ENCODE assay signal across 14 cellular contexts in genomic region chr2:19911799-19912509, GRCh38. TPM values are rescaled to one million over a fixed set of nuclear protein-coding genes. Genes with fewer than 3 reads are reported as not detected.
DNase-seq lines count a peak whose midpoint lies in the region; ATAC-seq, FAIRE-seq and TF ChIP-seq lines count a peak whose summit lies in the region.
"Had no signal": no experiment of that assay in that cellular context is flagged by ENCODE, and none has a peak within 500 bp of the region (broad histone marks: within the 10 kb centered on the region; RNA-seq: fewer than 3 reads in every experiment).

No MANE protein-coding gene starts in this region.

- no peaks in the 10 kb centered on the region for H3K79me2 ChIP-seq in astrocyte (ENCODE audit: insufficient read depth, low read length)

- peaks cover 5% of the 10 kb centered on the region for H3K27me3 ChIP-seq in astrocyte (ENCODE audit: insufficient read depth, low read length)

- peaks cover 13% of the 10 kb centered on the region for H3K4me1 Mint-ChIP-seq in astrocyte (ENCODE audit: low read depth, unreplicated experiment)
- H3K4me1 Mint-ChIP-seq: activated CD4-positive, alpha-beta T cell treated with anti-CD3 and anti-CD28 coated beads, Interleukin-2, amount 10 ng/mL, durations not matched to agents 7 days and 5 days; mesothelial cell of epicardium had no signal

- FAIRE-seq in astrocyte (lab: Jason Lieb, UNC): peak; percentile 79

- no peaks in the 10 kb centered on the region for H3K27me3 Mint-ChIP-seq in astrocyte (ENCODE audit: low read depth, unreplicated experiment)

- H3K27ac Mint-ChIP-seq in astrocyte (ENCODE audit: unreplicated experiment): no peak overlapping the region
- H3K27ac Mint-ChIP-seq: activated CD4-positive, alpha-beta T cell treated with anti-CD3 and anti-CD28 coated beads, Interleukin-2, amount 10 ng/mL, durations not matched to agents 7 days and 5 days; mesothelial cell of epicardium had no signal

- H3K36me3 ChIP-seq in astrocyte (ENCODE audit: insufficient read depth, low read length): no peaks in the 10 kb centered on the region

- H4K20me1 ChIP-seq in astrocyte (ENCODE audit: insufficient read depth, low read length): peaks cover 6% of the 10 kb centered on the region

- H3K9me3 Mint-ChIP-seq in astrocyte (ENCODE audit: unreplicated experiment): no peaks in the 10 kb centered on the region
- H3K9me3 Mint-ChIP-seq: activated CD4-positive, alpha-beta T cell treated with anti-CD3 and anti-CD28 coated beads, Interleukin-2, amount 10 ng/mL, durations not matched to agents 7 days and 5 days; mesothelial cell of epicardium had no signal

- H3K9me3 ChIP-seq in astrocyte (ENCODE audit: insufficient read depth, low read depth, low read length): no peaks in the 10 kb centered on the region

- ATAC-seq in HG03025 (IDR thresholded peaks at IDR 0.05; ENCODE audit: low FRiP score, unreplicated experiment) (no peak), HG03442 (IDR thresholded peaks at IDR 0.05; ENCODE audit: unreplicated experiment) (no peak)

- no peak overlapping the region for H3K9ac ChIP-seq in astrocyte (ENCODE audit: low read length)

- no peak overlapping the region for H3K4me3 Mint-ChIP-seq in astrocyte (ENCODE audit: unreplicated experiment)
- H3K4me3 Mint-ChIP-seq: activated CD4-positive, alpha-beta T cell treated with anti-CD3 and anti-CD28 coated beads, Interleukin-2, amount 10 ng/mL, durations not matched to agents 7 days and 5 days; mesothelial cell of epicardium had no signal

- no peak overlapping the region for H3K4me3 ChIP-seq in astrocyte (ENCODE audit: insufficient read depth, low read depth, low read length)

- H3K27ac ChIP-seq in astrocyte (ENCODE audit: low read depth, low read length): peak overlapping the region; percentile 37

- H3K36me3 Mint-ChIP-seq in astrocyte (ENCODE audit: low read depth, unreplicated experiment): peaks cover 4% of the 10 kb centered on the region

- peak overlapping the region; percentile 54 for H3K4me2 ChIP-seq in astrocyte (ENCODE audit: low read length)

- DNase-seq in AG08396 (ENCODE audit: low spot score) (peak; percentile 69), HT1080 (ENCODE audit: low read depth) (peak; percentile 97), astrocyte (ENCODE audit: low read depth) (peak; percentile 96), iris pigment epithelial cell (ENCODE audit: low read depth) (peak; percentile 89), GDM1 (lab: John Stamatoyannopoulos, UW) (no peak)
- DNase-seq in stimulated activated CD4-positive, alpha-beta T cell treated with anti-CD3 and anti-CD28 coated beads, Interleukin-2, amount 100 ng/mL, for 48 hours: no peak
- DNase-seq: activated CD4-positive, alpha-beta T cell treated with anti-CD3 and anti-CD28 coated beads, Interleukin-2, amount 10 ng/mL, durations not matched to agents 7 days and 5 days; C1 segment of cervical spinal cord; dermis blood vessel endothelial cell; hippocampal formation; NCI-H446 treated with DMSO at 0.1 percent for 48 hours had no signal

- no peak for TF ChIP-seq CTCF in astrocyte (IDR thresholded peaks at IDR 0.05; ENCODE audit: insufficient read depth, low read depth, low read length)

- H3K4me1 ChIP-seq in astrocyte (ENCODE audit: insufficient read depth, low read length): peaks cover 13% of the 10 kb centered on the region

- no peak overlapping the region for H2AFZ ChIP-seq in astrocyte (ENCODE audit: low read depth, low read length)

RNA-seq across cellular contexts. Expression of gene TTC32, which starts 10.2 kb away (rescaled TPM):
- 4.5 and 8.3 TPM in 2 replicates for total RNA-seq in HT1080 (2014; rRNA removed; shearing (Covaris generic))
- polyA plus RNA-seq in HT1080 (2015; cell fraction: cytosol; rRNA removed): 5.8 and 7.4 TPM in 2 replicates
- 19.5 and 35.9 TPM in 2 replicates for polyA plus RNA-seq in HT1080 (2015; cell fraction: nucleus; rRNA removed)
- total RNA-seq in astrocyte: 3.9 and 4.2 TPM in 2 replicates

Comparison
In these comparisons a context has a peak if more than half of its experiments do, and no peak if none do; other contexts are left out.
1. DNase-seq: peak in AG08396 (single experiment), HT1080 (single experiment), astrocyte (single experiment) and iris pigment epithelial cell (single experiment); none in GDM1 (single experiment) and stimulated activated CD4-positive, alpha-beta T cell treated with anti-CD3 and anti-CD28 coated beads, Interleukin-2, amount 100 ng/mL, for 48 hours (0 of 2).